In the genomic region with DNA sequence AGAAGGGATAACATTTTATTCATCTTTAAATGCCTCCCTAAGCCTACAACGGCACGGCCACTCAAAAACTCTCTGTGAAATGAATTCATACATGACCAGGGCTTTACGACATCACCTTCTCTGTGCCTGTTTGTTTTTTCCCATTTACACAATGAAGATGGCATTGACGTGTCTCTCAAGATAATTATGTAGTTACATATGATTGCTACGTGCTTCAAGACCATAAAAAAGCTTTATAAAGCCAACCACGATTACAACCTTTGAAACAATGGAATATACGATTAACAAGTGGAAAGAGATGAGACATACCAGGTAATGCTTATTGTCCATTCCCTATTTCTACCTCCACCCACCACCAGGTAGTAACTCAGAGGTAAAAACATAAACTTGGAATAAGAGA, we compare ENCODE assay signal across 12 cellular contexts.
A peak's percentile ranks its signal among the peaks of the same experiment; 100 is the strongest.
DNase-seq lines count a peak whose midpoint lies in the region; ATAC-seq and TF ChIP-seq lines count a peak whose summit lies in the region.
"Had no signal": no experiment of that assay in that cellular context is flagged by ENCODE, and none has a peak within 500 bp of the region (broad histone marks: within the 10 kb centered on the region; RNA-seq: fewer than 3 reads in every experiment).

No MANE protein-coding gene starts in this region.

- H3K27ac Mint-ChIP-seq in stimulated activated naive CD8-positive, alpha-beta T cell treated with anti-CD3 and anti-CD28 coated beads, Interleukin-15, amount 100 ng/mL, for 72 hours: no peak overlapping the region
- H3K27ac Mint-ChIP-seq: B cell; CD8-positive, alpha-beta T cell; H9 had no signal

- H3F3A ChIP-seq in smooth muscle cell (ENCODE audit: low read depth): no peaks in the 10 kb centered on the region

- no peak overlapping the region for H3K4me3 Mint-ChIP-seq in stimulated activated naive CD8-positive, alpha-beta T cell treated with anti-CD3 and anti-CD28 coated beads, Interleukin-15, amount 100 ng/mL, for 72 hours
- H3K4me3 Mint-ChIP-seq: B cell; CD8-positive, alpha-beta T cell; H9 had no signal

- no peaks in the 10 kb centered on the region for H3K36me3 ChIP-seq in smooth muscle cell (ENCODE audit: low read depth)
- H3K36me3 ChIP-seq: BLaER1 treated with 17β-estradiol and CSF1 and Interleukin-3, amounts not matched to agents 10 nM and 100 nM had no signal

- TF ChIP-seq CTCF in VCaP (conservative IDR thresholded peaks at IDR 0.05) (no peak), smooth muscle cell (IDR thresholded peaks at IDR 0.05; ENCODE audit: borderline replicate concordance, insufficient read depth, poor library complexity, severe bottlenecking) (no peak), foreskin fibroblast (IDR thresholded peaks at IDR 0.05; ENCODE audit: low read depth, low read length) (no peak)

- peak; percentile 20 for DNase-seq in NCI-H1436 (lab: John Stamatoyannopoulos, UW)
- DNase-seq in NCI-H1436 treated with DMSO at 0.1 percent for 48 hours (lab: John Stamatoyannopoulos, UW): no peak
- peak; percentile 56 for DNase-seq in NCI-H748 (lab: John Stamatoyannopoulos, UW; ENCODE audit: unreplicated experiment)
- DNase-seq in smooth muscle cell (lab: John Stamatoyannopoulos, UW; ENCODE audit: unreplicated experiment): no peak
- DNase-seq in stimulated activated naive CD8-positive, alpha-beta T cell treated with anti-CD3 and anti-CD28 coated beads, Interleukin-15, amount 100 ng/mL, for 72 hours: no peak
- DNase-seq in foreskin fibroblast: no peak
- DNase-seq: Calu3; CD8-positive, alpha-beta T cell; H9 had no signal

- H3K4me2 ChIP-seq in smooth muscle cell: no peak overlapping the region
- H3K4me2 ChIP-seq: BLaER1 treated with 17β-estradiol and CSF1 and Interleukin-3, amounts not matched to agents 10 nM and 100 nM had no signal

- H3K27ac ChIP-seq in VCaP: peak overlapping the region; percentile 71
- H3K27ac ChIP-seq in smooth muscle cell (ENCODE audit: low read depth): peak overlapping the region; percentile 12
- H3K27ac ChIP-seq: BLaER1 treated with 17β-estradiol and CSF1 and Interleukin-3, amounts not matched to agents 10 nM and 100 nM had no signal

- H2AFZ ChIP-seq in smooth muscle cell (ENCODE audit: low read depth): no peak overlapping the region

- H3K9me3 ChIP-seq in smooth muscle cell (replicated peaks; ENCODE audit: low read depth): no peaks in the 10 kb centered on the region
- H3K9me3 ChIP-seq: BLaER1 treated with 17β-estradiol and CSF1 and Interleukin-3, amounts not matched to agents 10 nM and 100 nM had no signal

- H3K9ac ChIP-seq in smooth muscle cell (ENCODE audit: low read depth): no peak overlapping the region
- H3K9ac ChIP-seq: BLaER1 treated with 17β-estradiol and CSF1 and Interleukin-3, amounts not matched to agents 10 nM and 100 nM had no signal

- no peaks in the 10 kb centered on the region for H3K79me2 ChIP-seq in smooth muscle cell (ENCODE audit: low read depth)

- no peak for ATAC-seq in stimulated activated naive CD8-positive, alpha-beta T cell treated with anti-CD3 and anti-CD28 coated beads, Interleukin-15, amount 100 ng/mL, for 72 hours
- ATAC-seq: CD8-positive, alpha-beta T cell had no signal

- H3K4me3 ChIP-seq in smooth muscle cell: no peak overlapping the region
- H3K4me3 ChIP-seq in foreskin fibroblast (ENCODE audit: low read depth in 1 of 2, low read length in 2 of 2): no peak overlapping the region
- H3K4me3 ChIP-seq: BLaER1 treated with 17β-estradiol and CSF1 and Interleukin-3, amounts not matched to agents 10 nM and 100 nM had no signal

- H3K27me3 ChIP-seq in smooth muscle cell (ENCODE audit: low read depth): no peaks in the 10 kb centered on the region
- H3K27me3 ChIP-seq: BLaER1 treated with 17β-estradiol and CSF1 and Interleukin-3, amounts not matched to agents 10 nM and 100 nM had no signal

- H3K4me1 Mint-ChIP-seq in stimulated activated naive CD8-positive, alpha-beta T cell treated with anti-CD3 and anti-CD28 coated beads, Interleukin-15, amount 100 ng/mL, for 72 hours: peaks cover 5% of the 10 kb centered on the region
- H3K4me1 Mint-ChIP-seq: B cell, H9 had no signal

- H4K20me1 ChIP-seq in smooth muscle cell (ENCODE audit: low read depth): no peaks in the 10 kb centered on the region
- H4K20me1 ChIP-seq: BLaER1 treated with 17β-estradiol and CSF1 and Interleukin-3, amounts not matched to agents 10 nM and 100 nM had no signal

- H3K4me1 ChIP-seq in smooth muscle cell (ENCODE audit: low read depth): no peaks in the 10 kb centered on the region

- H3K27me3 Mint-ChIP-seq in stimulated activated naive CD8-positive, alpha-beta T cell treated with anti-CD3 and anti-CD28 coated beads, Interleukin-15, amount 100 ng/mL, for 72 hours: peaks cover 9% of the 10 kb centered on the region

- H3K9me3 Mint-ChIP-seq in stimulated activated naive CD8-positive, alpha-beta T cell treated with anti-CD3 and anti-CD28 coated beads, Interleukin-15, amount 100 ng/mL, for 72 hours: no peaks in the 10 kb centered on the region
- H3K9me3 Mint-ChIP-seq: CD8-positive, alpha-beta T cell; H9 had no signal

- WGBS in smooth muscle cell (ENCODE audit: low lambda C conversion rate): 89% methylated on average over 7 of the region's 7 CpGs

Comparison
In these comparisons a context has a peak if more than half of its experiments do, and no peak if none do; other contexts are left out.
1. DNase-seq: peak in NCI-H1436 (single experiment) and NCI-H748 (single experiment); none in NCI-H1436 treated with DMSO at 0.1 percent for 48 hours (single experiment), smooth muscle cell (single experiment), stimulated activated naive CD8-positive, alpha-beta T cell treated with anti-CD3 and anti-CD28 coated beads, Interleukin-15, amount 100 ng/mL, for 72 hours (0 of 2) and foreskin fibroblast (0 of 2).